In genomic region chr15:24933716-24934115, GRCh38 we compare ENCODE assay signal across 18 cellular contexts.
"Had no signal": no experiment of that assay in that cellular context is flagged by ENCODE, and none has a peak within 500 bp of the region (broad histone marks: within the 10 kb centered on the region; RNA-seq: fewer than 3 reads in every experiment).

No MANE protein-coding gene starts in this region.

- H3K4me3 Mint-ChIP-seq: naive thymus-derived CD4-positive, alpha-beta T cell; stimulated activated effector memory CD8-positive, alpha-beta T cell treated with anti-CD3 and anti-CD28 coated beads, Interleukin-12 subunit alpha, Interleukin-12 subunit beta, amount 100 ng/mL, for 72 hours had no signal

- H3K27me3 ChIP-seq: colonic mucosa, left lung, neutrophil, suprapubic skin, tibial artery, upper lobe of left lung had no signal

- H3K27ac ChIP-seq: colonic mucosa, left lung, neutrophil, suprapubic skin, tibial artery, upper lobe of left lung had no signal

- ATAC-seq: left lung; naive thymus-derived CD4-positive, alpha-beta T cell; stimulated activated effector memory CD8-positive, alpha-beta T cell treated with anti-CD3 and anti-CD28 coated beads, Interleukin-12 subunit alpha, Interleukin-12 subunit beta, amount 100 ng/mL, for 72 hours; stimulated activated naive CD8-positive, alpha-beta T cell treated with anti-CD3 and anti-CD28 coated beads, Interleukin-15, Interleukin-2, amounts not matched to agents 100 U/mL and 50 U/mL, for 24 hours had no signal

- H3K4me3 ChIP-seq: colonic mucosa, left lung, lung, suprapubic skin, tibial artery, upper lobe of left lung had no signal

- H3K36me3 Mint-ChIP-seq: stimulated activated effector memory CD8-positive, alpha-beta T cell treated with anti-CD3 and anti-CD28 coated beads, Interleukin-12 subunit alpha, Interleukin-12 subunit beta, amount 100 ng/mL, for 72 hours had no signal

- H3K27ac Mint-ChIP-seq: naive thymus-derived CD4-positive, alpha-beta T cell; stimulated activated effector memory CD8-positive, alpha-beta T cell treated with anti-CD3 and anti-CD28 coated beads, Interleukin-12 subunit alpha, Interleukin-12 subunit beta, amount 100 ng/mL, for 72 hours had no signal

- H3K4me1 ChIP-seq: colonic mucosa, left lung, suprapubic skin, upper lobe of left lung had no signal

- H3K36me3 ChIP-seq: colonic mucosa, left lung, neutrophil, suprapubic skin, tibial artery, upper lobe of left lung had no signal

- H3K27me3 Mint-ChIP-seq: naive thymus-derived CD4-positive, alpha-beta T cell had no signal

- DNase-seq: colonic mucosa; dermis blood vessel endothelial cell; effector CD4-positive, alpha-beta T cell; foreskin melanocyte; islet precursor cell; left lung; mesenchymal stem cell; naive thymus-derived CD4-positive, alpha-beta T cell; posterior cingulate gyrus; stimulated activated CD4-positive, alpha-beta T cell treated with anti-CD3 and anti-CD28 coated beads, Interleukin-4, amount 100 ng/mL, for 1 hour; stimulated activated CD8-positive, alpha-beta memory T cell treated with anti-CD3 and anti-CD28 coated beads, Interleukin-4, amount 100 ng/mL, for 48 hours; stimulated activated naive CD8-positive, alpha-beta T cell treated with anti-CD3 and anti-CD28 coated beads, Interleukin-15, Interleukin-2, amounts not matched to agents 100 U/mL and 50 U/mL, for 24 hours; tibial artery; upper lobe of left lung had no signal

- H3K4me1 Mint-ChIP-seq: naive thymus-derived CD4-positive, alpha-beta T cell; stimulated activated effector memory CD8-positive, alpha-beta T cell treated with anti-CD3 and anti-CD28 coated beads, Interleukin-12 subunit alpha, Interleukin-12 subunit beta, amount 100 ng/mL, for 72 hours had no signal

- H3K9me3 ChIP-seq: colonic mucosa, neutrophil, suprapubic skin, tibial artery had no signal
